ENCODE assay signal across 14 cellular contexts in genomic region chr4:28675582-28675981, GRCh38.
"Had no signal": no experiment of that assay in that cellular context is flagged by ENCODE, and none has a peak within 500 bp of the region (broad histone marks: within the 10 kb centered on the region; RNA-seq: fewer than 3 reads in every experiment).

No MANE protein-coding gene starts in this region.

- H3K4me3 ChIP-seq: mucosa of descending colon, pancreas, sigmoid colon, stomach had no signal

- DNase-seq: activated CD4-positive, alpha-beta T cell treated with anti-CD3 and anti-CD28 coated beads, Interleukin-2, amount 10 ng/mL, durations not matched to agents 7 days and 5 days; activated CD8-positive, alpha-beta memory T cell treated with anti-CD3 and anti-CD28 coated beads for 24 hours; activated naive CD4-positive, alpha-beta T cell treated with anti-CD3 and anti-CD28 coated beads for 36 hours; central memory CD4-positive, alpha-beta T cell; cortex of kidney; effector CD8-positive, alpha-beta T cell; mucosa of descending colon; naive thymus-derived CD4-positive, alpha-beta T cell; pancreas; sigmoid colon; stimulated activated CD4-positive, alpha-beta T cell treated with anti-CD3 and anti-CD28 coated beads, Interleukin-1b, Interleukin-23, amount 100 ng/mL, for 48 hours; stomach; SW 1271 had no signal

- H3K27me3 ChIP-seq: pancreas, sigmoid colon, stomach had no signal

- H3K9me3 ChIP-seq: mucosa of descending colon, pancreas, sigmoid colon, stomach had no signal

- H3K4me1 ChIP-seq: pancreas, sigmoid colon, stomach had no signal

- ATAC-seq: left lobe of liver; mucosa of descending colon; naive thymus-derived CD4-positive, alpha-beta T cell; pancreas had no signal

- H3K36me3 ChIP-seq: pancreas, sigmoid colon, stomach had no signal

- H3K27ac ChIP-seq: pancreas, sigmoid colon, stomach had no signal
